Comparison of ENCODE assay signal across 20 cellular contexts in the genomic region with DNA sequence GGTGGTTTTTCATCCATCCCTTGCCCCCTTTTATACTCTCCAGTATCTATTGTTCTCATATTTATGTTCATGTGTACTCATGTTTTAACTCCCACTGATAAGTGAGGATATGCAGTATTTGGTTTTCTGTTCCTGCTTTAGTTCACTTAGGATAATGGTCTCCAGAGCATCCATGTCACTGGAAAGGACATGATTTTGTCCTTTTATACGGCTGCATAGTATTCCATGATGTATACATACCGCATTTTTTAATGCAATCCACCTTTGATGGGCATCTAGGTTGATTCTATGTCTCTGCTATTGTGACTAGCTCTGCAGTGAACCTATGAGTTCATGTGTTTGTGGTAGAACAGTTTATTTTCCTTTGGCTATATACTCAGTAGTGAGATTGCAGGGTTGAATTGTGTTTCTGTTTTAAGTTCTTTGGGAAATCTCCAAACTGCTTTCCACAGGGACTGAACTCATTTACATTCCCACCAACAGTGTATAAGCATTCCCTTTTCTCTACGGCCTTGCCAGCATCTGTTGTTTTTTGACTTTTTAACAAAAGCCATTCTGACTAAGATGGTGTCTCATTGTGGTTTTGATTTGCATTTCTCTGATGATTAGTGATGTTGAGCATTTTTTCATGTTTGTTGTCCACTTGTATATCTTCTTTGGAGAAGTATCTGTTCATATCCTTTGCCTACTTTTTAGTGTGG.
DNase-seq lines count a peak whose midpoint lies in the region; ATAC-seq, FAIRE-seq and TF ChIP-seq lines count a peak whose summit lies in the region.
"Had no signal": no experiment of that assay in that cellular context is flagged by ENCODE, and none has a peak within 500 bp of the region (broad histone marks: within the 10 kb centered on the region; RNA-seq: fewer than 3 reads in every experiment).

No MANE protein-coding gene starts in this region.

- TF ChIP-seq EP300 in GM12878 (IDR thresholded peaks at IDR 0.05; ENCODE audit: borderline replicate concordance in 1 of 2, control insufficient read depth in 1 of 2, low read depth in 2 of 2, low read length in 2 of 2) = no peak

- DNase-seq in EL (peak; percentile 21), LHCN-M2 (ENCODE audit: low read depth) (peak; percentile 80), GM12878 (ENCODE audit: low read depth, low spot score) (no peak), fibroblast of the aortic adventitia (ENCODE audit: low read depth) (peak; percentile 3), NCI-H1694 (lab: John Stamatoyannopoulos, UW) (no peak), immature natural killer cell (no peak), iPS-NIHi7 (ENCODE audit: extremely low spot score) (no peak)
- DNase-seq: AML-193, DMS53, H9, KBM-7, MG63, NCI-H1092 treated with DMSO at 0.1 percent for 48 hours, NCI-H1930, NCI-H2171, NCI-H510A, NCI-H82, SHP77 had no signal

- H2AFZ ChIP-seq in GM12878 (ENCODE audit: control insufficient read depth, low read depth, low read length) = no peak overlapping the region

- H3K9me3 Mint-ChIP-seq in immature natural killer cell = peaks cover 0 to 15% (median 9%) of the 10 kb centered on the region in 6 donors

- RAD21 ChIA-PET in GM12878 (lab: Charles Lee; ENCODE audit: unreplicated experiment) = no interaction called here

- H4K20me1 ChIP-seq in GM12878 (ENCODE audit: control insufficient read depth, insufficient read depth) = no peaks in the 10 kb centered on the region

- no peak overlapping the region for H3K4me2 ChIP-seq in GM12878 (ENCODE audit: control insufficient read depth, insufficient read depth)

- TF ChIP-seq CTCF in GM12878 (IDR thresholded peaks at IDR 0.05 in 2 of 3, conservative IDR thresholded peaks at IDR 0.05 in 1 of 3; ENCODE audit: control insufficient read depth in 2 of 3, extremely low read depth in 1 of 3, insufficient read depth in 1 of 3, low read depth in 3 of 3, low read length in 3 of 3) (no peak), fibroblast of the aortic adventitia (IDR thresholded peaks at IDR 0.05; ENCODE audit: insufficient read depth, low read length) (no peak)

- POLR2A ChIA-PET in GM12878 (lab: Charles Lee) = no interaction called here

- no peaks in the 10 kb centered on the region for H3K79me2 ChIP-seq in GM12878 (ENCODE audit: control insufficient read depth, insufficient read depth, low read length)

- no peak for TF ChIP-seq RAD21 in GM12878 (IDR thresholded peaks at IDR 0.05; ENCODE audit: insufficient read depth, low read depth, low read length)

- H3K4me1 Mint-ChIP-seq in immature natural killer cell = no peaks in the 10 kb centered on the region

- no peaks in the 10 kb centered on the region for H3K36me3 ChIP-seq in GM12878 (ENCODE audit: control insufficient read depth in 2 of 2, insufficient read depth in 2 of 2, low read length in 1 of 2)
- H3K36me3 ChIP-seq: MG63 had no signal

- H3K4me3 ChIP-seq in GM12878 = no peak overlapping the region
- H3K4me3 ChIP-seq in fibroblast of the aortic adventitia (ENCODE audit: low read depth, low read length) = no peak overlapping the region
- H3K4me3 ChIP-seq: MG63 had no signal

- intact Hi-C loops in GM12878 (cut with micrococcal nuclease; ENCODE audit: unreplicated experiment) = no loop called here

- H3K27ac Mint-ChIP-seq in immature natural killer cell = no peak overlapping the region
- H3K27ac Mint-ChIP-seq: H9 had no signal

- no TSS peak for BruUV-seq in GM12878 (replicated peaks; lab: Mats Ljungman, UMichigan)

- SMC1A ChIA-PET in GM12878 (lab: Charles Lee; ENCODE audit: uncharacterized antibody, unreplicated experiment) = interaction anchor here (1.3 to 3.7 kb wide), 2 partner anchors 12 to 17 kb away, joined by 4 to 14 read pairs; no protein-coding TSS in a partner anchor

- H3K4me3 Mint-ChIP-seq in immature natural killer cell = no peak overlapping the region
- H3K4me3 Mint-ChIP-seq: H9 had no signal

- CTCF ChIA-PET in GM12878 (lab: Yijun Ruan, JAX) = no interaction called here

- WGBS in GM12878 (ENCODE audit: insufficient coverage, insufficient replicate concordance, low lambda C conversion rate, missing lambda C conversion rate) = 0% methylated on average over 3 of the region's 3 CpGs

- no peak overlapping the region for H3K27ac ChIP-seq in GM12878 (ENCODE audit: control insufficient read depth, insufficient read depth)

- H3K9me3 ChIP-seq in GM12878 (replicated peaks; ENCODE audit: control insufficient read depth, insufficient read depth, low read length) = no peaks in the 10 kb centered on the region

- FAIRE-seq in GM12878 (lab: Jason Lieb, UNC) = no peak
- FAIRE-seq: G401.6 had no signal

- no peak for TF ChIP-seq POLR2A in GM12878 (IDR thresholded peaks at IDR 0.05; ENCODE audit: low read depth, low read length)

- H3K4me1 ChIP-seq in GM12878 (ENCODE audit: control insufficient read depth, insufficient read depth, low read length) = no peaks in the 10 kb centered on the region

- no peak overlapping the region for H3K9ac ChIP-seq in GM12878 (ENCODE audit: control insufficient read depth, insufficient read depth, low read length)

- no peaks in the 10 kb centered on the region for H3K27me3 ChIP-seq in GM12878 (replicated peaks in 1 of 2; ENCODE audit: control insufficient read depth in 2 of 2, insufficient read depth in 2 of 2, low read length in 1 of 2)
- H3K27me3 ChIP-seq: MG63 had no signal

- peaks cover 0 to 6% (median 0%) of the 10 kb centered on the region in 3 donors for H3K27me3 Mint-ChIP-seq in immature natural killer cell (ENCODE audit: low read depth in 3 of 3)

- no peaks in the 10 kb centered on the region for H3K36me3 Mint-ChIP-seq in immature natural killer cell

- peak; percentile 56 for ATAC-seq in GM12878
- ATAC-seq: Panc1 had no signal

- in situ Hi-C loops in GM12878 (cut with MboI) = no loop called here

TF ChIP-seq in GM12878, 131 proteins besides CTCF, POLR2A, EP300 and RAD21:
- TF ChIP-seq STAT3 (IDR thresholded peaks at IDR 0.05; ENCODE audit: low read depth, low read length) (no peak), MTA2 (IDR thresholded peaks at IDR 0.05; ENCODE audit: low read depth) (peak; percentile 47), IKZF2 (IDR thresholded peaks at IDR 0.05) (0 out of 4 replicates have a peak, but pooled peaks of 1 of the 2 experiments have one; percentile 22)

Comparison
In these comparisons a context has a peak if more than half of its experiments do, and no peak if none do; other contexts are left out.
1. DNase-seq: peak in EL (single experiment), LHCN-M2 (single experiment) and fibroblast of the aortic adventitia (single experiment); none in GM12878 (single experiment), NCI-H1694 (single experiment), immature natural killer cell (0 of 3) and iPS-NIHi7 (single experiment).